ENCODE assay signal across 31 cellular contexts in the genomic region with DNA sequence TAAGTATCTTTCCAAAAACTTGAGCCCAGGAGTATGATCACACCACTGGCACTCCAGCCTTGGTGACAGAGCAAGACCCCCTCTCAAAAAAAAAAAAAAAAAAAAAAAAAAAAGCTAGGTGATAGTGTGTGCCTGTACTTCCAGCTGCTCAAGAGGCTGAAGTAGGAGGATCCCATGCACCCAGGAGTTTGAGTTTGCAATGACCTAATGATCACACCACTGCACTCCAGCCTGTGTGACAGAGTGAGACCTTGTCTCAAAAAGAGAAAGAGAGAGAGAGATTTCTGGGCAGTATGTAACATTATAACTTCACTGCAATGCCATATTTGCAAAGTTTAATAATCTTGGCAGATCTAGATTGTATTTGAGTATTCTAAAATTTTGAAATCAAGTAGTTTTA.
"Had no signal": no experiment of that assay in that cellular context is flagged by ENCODE, and none has a peak within 500 bp of the region (broad histone marks: within the 10 kb centered on the region; RNA-seq: fewer than 3 reads in every experiment).

No MANE protein-coding gene starts in this region.

- H3K4me1 ChIP-seq: adrenal gland, breast epithelium, colonic mucosa, esophagus squamous epithelium, gastroesophageal sphincter had no signal

- DNase-seq: activated B cell treated with CpG ODN at 0.5 μM for 24 hours; activated CD4-positive, alpha-beta memory T cell treated with anti-CD3 and anti-CD28 coated beads for 36 hours; activated CD4-positive, alpha-beta T cell treated with anti-CD3 and anti-CD28 coated beads for 36 hours; activated CD4-positive, alpha-beta T cell treated with anti-CD3 and anti-CD28 coated beads, Interleukin-2, amount 10 ng/mL, durations not matched to agents 24 days and 14 days; activated CD8-positive, alpha-beta memory T cell treated with anti-CD3 and anti-CD28 coated beads, Interleukin-2, amount 10 ng/mL, durations not matched to agents 7 days and 5 days; activated CD8-positive, alpha-beta memory T cell treated with anti-CD3 and anti-CD28 coated beads, Interleukin-2, amount 50 U/mL, for 4 hours; activated CD8-positive, alpha-beta T cell treated with anti-CD3 and anti-CD28 coated beads, Interleukin-2, amount 10 ng/mL, durations not matched to agents 7 days and 5 days; activated effector memory CD4-positive, alpha-beta T cell treated with anti-CD3 and anti-CD28 coated beads, Interleukin-2, amount 50 U/mL, for 16 hours; activated naive CD4-positive, alpha-beta T cell treated with anti-CD3 and anti-CD28 coated beads for 36 hours; activated naive CD8-positive, alpha-beta T cell treated with anti-CD3 and anti-CD28 coated beads for 36 hours; activated naive CD8-positive, alpha-beta T cell treated with anti-CD3 and anti-CD28 coated beads, Interleukin-2, amount 50 U/mL, for 24 hours; activated T-cell treated with anti-CD3 and anti-CD28 coated beads, Interleukin-2, amount 50 U/mL, for 1 hour; activated T-cell treated with anti-CD3 and anti-CD28 coated beads, Interleukin-2, amount 50 U/mL, for 48 hours; adrenal gland; amygdala; aorta; central memory CD4-positive, alpha-beta T cell; cerebellar nuclear complex; colonic mucosa; effector CD8-positive, alpha-beta T cell; esophagus squamous epithelium; foreskin melanocyte; T-helper 1 cell; T-helper 17 cell; T1000; WERI-Rb-1 had no signal

- H3K4me3 ChIP-seq: adrenal gland, breast epithelium, cardiac muscle cell, colonic mucosa, esophagus squamous epithelium, gastroesophageal sphincter had no signal

- H3K9me3 ChIP-seq: adrenal gland, breast epithelium, colonic mucosa, esophagus squamous epithelium, gastroesophageal sphincter had no signal

- H3K27me3 ChIP-seq: adrenal gland, breast epithelium, cardiac muscle cell, colonic mucosa, esophagus squamous epithelium, gastroesophageal sphincter had no signal

- H3K27ac ChIP-seq: adrenal gland, breast epithelium, colonic mucosa, epithelial cell of prostate, esophagus squamous epithelium, gastroesophageal sphincter, WERI-Rb-1 had no signal

- ATAC-seq: activated CD4-positive, alpha-beta T cell treated with anti-CD3 and anti-CD28 coated beads for 36 hours; activated CD4-positive, CD25-positive, alpha-beta regulatory T cell treated with anti-CD3 and anti-CD28 coated beads, Interleukin-2, amount 50 U/mL, for 24 hours; activated CD8-positive, alpha-beta memory T cell treated with anti-CD3 and anti-CD28 coated beads, Interleukin-2, amount 10 ng/mL, durations not matched to agents 7 days and 5 days; activated CD8-positive, alpha-beta T cell treated with anti-CD3 and anti-CD28 coated beads, Interleukin-2, amount 10 ng/mL, durations not matched to agents 7 days and 5 days; activated naive CD8-positive, alpha-beta T cell treated with anti-CD3 and anti-CD28 coated beads, Interleukin-2, amount 50 U/mL, for 24 hours; gastroesophageal sphincter; T-helper 17 cell had no signal

- H3K36me3 ChIP-seq: breast epithelium, colonic mucosa had no signal
